ENCODE assay signal across 24 cellular contexts in the genomic region with DNA sequence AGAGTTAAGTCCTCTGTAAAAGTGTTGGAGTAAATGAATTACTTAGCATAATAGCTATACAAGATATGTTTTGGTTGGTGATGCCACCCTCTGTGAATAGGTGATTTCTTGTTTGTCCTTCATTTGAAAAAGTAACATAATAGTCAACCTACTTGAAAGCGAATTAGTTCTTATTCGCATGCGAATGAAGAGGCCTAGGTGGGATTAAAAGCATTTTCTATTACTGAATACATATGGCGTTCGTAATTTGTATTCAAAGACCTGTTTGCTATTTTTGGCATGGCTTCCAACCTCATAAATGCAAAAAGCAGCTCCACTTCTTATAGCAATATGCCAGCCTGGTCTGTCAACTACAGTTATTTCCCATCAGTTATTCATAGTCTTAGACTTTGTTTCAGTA.
"Had no signal": no experiment of that assay in that cellular context is flagged by ENCODE, and none has a peak within 500 bp of the region (broad histone marks: within the 10 kb centered on the region; RNA-seq: fewer than 3 reads in every experiment).

No MANE protein-coding gene starts in this region.

- H3K4me1 ChIP-seq: ascending aorta had no signal

- H3K4me3 ChIP-seq: ascending aorta, SK-N-MC had no signal

- H3K9me3 ChIP-seq: ascending aorta had no signal

- DNase-seq: activated B cell treated with CpG ODN at 0.5 μM for 24 hours; activated CD4-positive, alpha-beta memory T cell treated with anti-CD3 and anti-CD28 coated beads for 36 hours; activated CD4-positive, alpha-beta T cell treated with anti-CD3 and anti-CD28 coated beads for 1 hour; activated CD4-positive, alpha-beta T cell treated with anti-CD3 and anti-CD28 coated beads, Interleukin-2, amount 10 ng/mL, durations not matched to agents 7 days and 5 days; activated CD8-positive, alpha-beta memory T cell treated with anti-CD3 and anti-CD28 coated beads for 24 hours; activated effector memory CD4-positive, alpha-beta T cell treated with anti-CD3 and anti-CD28 coated beads, Interleukin-2, amount 50 U/mL, for 16 hours; activated naive CD4-positive, alpha-beta T cell treated with Interleukin-2 at 50 U/mL for 16 hours; activated naive CD8-positive, alpha-beta T cell treated with anti-CD3 and anti-CD28 coated beads, Interleukin-2, amount 50 U/mL, for 24 hours; activated T-cell treated with anti-CD3 and anti-CD28 coated beads, Interleukin-2, amount 50 U/mL, for 4 hours; amniotic stem cell; cerebellar nuclear complex; KG1; NCI-H1092; NCI-H1417; NCI-H187; NCI-H2081; NCI-H510A treated with DMSO at 0.1 percent for 48 hours; NCI-H82; T-cell; T-helper 2 cell; T1000 had no signal

- H3K4me3 Mint-ChIP-seq: activated B cell treated with CpG ODN at 0.5 μM for 24 hours; activated CD4-positive, alpha-beta memory T cell treated with anti-CD3 and anti-CD28 coated beads for 36 hours; activated CD4-positive, alpha-beta T cell treated with anti-CD3 and anti-CD28 coated beads, Interleukin-2, amount 10 ng/mL, durations not matched to agents 7 days and 5 days; activated naive CD8-positive, alpha-beta T cell treated with anti-CD3 and anti-CD28 coated beads, Interleukin-2, amount 50 U/mL, for 24 hours; activated T-cell treated with anti-CD3 and anti-CD28 coated beads, Interleukin-2, amount 50 U/mL, for 4 hours; T-cell had no signal

- H3K27ac Mint-ChIP-seq: activated B cell treated with CpG ODN at 0.5 μM for 24 hours; activated CD4-positive, alpha-beta memory T cell treated with anti-CD3 and anti-CD28 coated beads for 36 hours; activated CD4-positive, alpha-beta T cell treated with anti-CD3 and anti-CD28 coated beads, Interleukin-2, amount 10 ng/mL, durations not matched to agents 7 days and 5 days; activated naive CD4-positive, alpha-beta T cell treated with anti-CD3 and anti-CD28 coated beads, Interleukin-2, amount 50 U/mL, for 72 hours; activated naive CD8-positive, alpha-beta T cell treated with anti-CD3 and anti-CD28 coated beads, Interleukin-2, amount 50 U/mL, for 24 hours; T-cell had no signal

- H3K27me3 ChIP-seq: ascending aorta had no signal

- H3K9me3 Mint-ChIP-seq: activated B cell treated with CpG ODN at 0.5 μM for 24 hours; activated CD4-positive, alpha-beta memory T cell treated with anti-CD3 and anti-CD28 coated beads for 36 hours; activated CD4-positive, alpha-beta T cell treated with anti-CD3 and anti-CD28 coated beads, Interleukin-2, amount 10 ng/mL, durations not matched to agents 7 days and 5 days; activated naive CD4-positive, alpha-beta T cell treated with anti-CD3 and anti-CD28 coated beads, Interleukin-2, amount 50 U/mL, for 72 hours; activated naive CD8-positive, alpha-beta T cell treated with anti-CD3 and anti-CD28 coated beads, Interleukin-2, amount 50 U/mL, for 24 hours; activated T-cell treated with anti-CD3 and anti-CD28 coated beads, Interleukin-2, amount 50 U/mL, for 4 hours; T-cell had no signal

- H3K27ac ChIP-seq: ascending aorta, SK-N-MC had no signal

- H3K4me1 Mint-ChIP-seq: activated B cell treated with CpG ODN at 0.5 μM for 24 hours; activated CD4-positive, alpha-beta T cell treated with anti-CD3 and anti-CD28 coated beads, Interleukin-2, amount 10 ng/mL, durations not matched to agents 7 days and 5 days; activated naive CD8-positive, alpha-beta T cell treated with anti-CD3 and anti-CD28 coated beads, Interleukin-2, amount 50 U/mL, for 24 hours; T-cell had no signal

- H3K36me3 ChIP-seq: ascending aorta had no signal

- H3K36me3 Mint-ChIP-seq: activated CD4-positive, alpha-beta memory T cell treated with anti-CD3 and anti-CD28 coated beads for 36 hours; activated naive CD4-positive, alpha-beta T cell treated with anti-CD3 and anti-CD28 coated beads, Interleukin-2, amount 50 U/mL, for 72 hours; T-cell had no signal
